Comparison of ENCODE assay signal across 27 cellular contexts in the genomic region with DNA sequence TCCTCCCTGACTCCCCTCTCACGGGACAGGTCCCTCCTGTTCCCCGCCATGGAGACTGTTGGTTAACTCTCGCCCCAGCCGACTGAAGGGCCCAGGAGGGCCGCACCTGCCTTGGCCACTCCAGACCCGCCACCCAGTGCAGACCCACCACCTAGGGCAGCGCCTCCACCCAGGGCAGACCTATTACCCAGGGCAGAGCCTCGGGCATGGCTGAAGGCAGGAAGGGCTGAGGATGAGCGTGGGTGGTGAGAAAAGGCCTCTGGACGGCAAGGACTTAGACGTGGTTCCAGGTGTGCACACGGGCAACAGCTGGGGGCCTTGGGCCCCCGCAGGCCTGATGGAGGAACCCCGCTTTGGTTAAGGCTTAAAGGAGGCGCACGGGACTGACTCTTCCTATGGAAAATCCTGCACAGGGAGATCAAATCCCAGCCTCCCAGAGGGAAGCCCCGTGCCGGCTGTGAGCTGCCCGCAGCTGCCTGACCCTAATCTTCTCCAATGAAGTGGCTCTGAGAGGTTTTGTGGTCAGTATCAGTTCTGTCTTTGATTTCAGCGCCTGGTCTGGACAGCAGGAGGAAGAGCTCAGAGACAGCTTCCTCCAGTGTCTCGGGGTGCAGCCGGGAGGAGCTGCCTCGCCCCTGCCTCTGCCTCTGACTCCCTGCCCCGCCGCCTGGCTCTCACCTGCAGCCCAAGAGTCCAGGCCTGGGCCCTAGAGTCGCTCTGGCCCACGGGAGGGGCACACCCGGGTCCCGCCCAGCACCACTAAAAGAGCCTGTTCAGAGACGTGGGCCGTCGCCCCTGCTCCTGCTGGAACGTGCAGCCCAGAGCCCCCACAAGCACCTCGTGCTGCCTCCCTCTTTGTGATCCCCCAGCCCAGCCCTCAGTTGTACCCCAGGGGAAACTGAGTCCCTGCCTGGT. TPM values are rescaled to one million over a fixed set of nuclear protein-coding genes. Genes with fewer than 3 reads are reported as not detected.
"Had no signal": no experiment of that assay in that cellular context is flagged by ENCODE, and none has a peak within 500 bp of the region (broad histone marks: within the 10 kb centered on the region; RNA-seq: fewer than 3 reads in every experiment).

No MANE protein-coding gene starts in this region.

- FAIRE-seq: kidney had no signal

- H3K36me3 ChIP-seq: esophagus squamous epithelium, prostate gland, sigmoid colon, tibial nerve, upper lobe of right lung, vagina had no signal

- H3K27me3 ChIP-seq: hepatocyte, testis, vagina had no signal

- H2AFZ ChIP-seq: hepatocyte, parathyroid adenoma had no signal

- H3K4me3 ChIP-seq: esophagus squamous epithelium, hepatocyte, lung, prostate gland, sigmoid colon, skin epidermis, testis, tibial nerve, upper lobe of right lung, vagina had no signal

- DNase-seq: dermis blood vessel endothelial cell; esophagus squamous epithelium; foreskin fibroblast; kidney; left colon; left ventricle myocardium superior; mesenchymal stem cell; midbrain; naive B cell; sigmoid colon; stimulated activated CD4-positive, alpha-beta T cell treated with anti-CD3 and anti-CD28 coated beads, Interleukin-2, amount 100 ng/mL, for 24 hours; stimulated activated CD4-positive, alpha-beta T cell treated with anti-CD3 and anti-CD28 coated beads, Interleukin-4, amount 100 ng/mL, for 4 hours; stimulated activated naive B cell treated with anti-CD40 and anti-IgM and Interleukin-4, amounts not matched to agents 10 μg/mL and 1 μg/mL and 100 μg/mL, for 72 hours; stimulated activated naive CD8-positive, alpha-beta T cell treated with anti-CD3 and anti-CD28 coated beads, Interleukin-15, amount 100 ng/mL, for 72 hours; testis; upper lobe of right lung had no signal

- H3K9ac ChIP-seq: parathyroid adenoma had no signal

- H3K27ac ChIP-seq: esophagus squamous epithelium, hepatocyte, parathyroid adenoma, prostate gland, sigmoid colon, skin epidermis, testis, tibial nerve, upper lobe of right lung, vagina had no signal

- H3K4me2 ChIP-seq: hepatocyte had no signal

- ATAC-seq: left colon; left ventricle myocardium superior; stimulated activated naive B cell treated with anti-CD40 and anti-IgM and Interleukin-4, amounts not matched to agents 10 μg/mL and 1 μg/mL and 100 μg/mL, for 72 hours; stimulated activated naive CD8-positive, alpha-beta T cell treated with anti-CD3 and anti-CD28 coated beads, Interleukin-15, amount 100 ng/mL, for 72 hours; upper lobe of right lung had no signal

- H3K9me3 ChIP-seq: esophagus squamous epithelium, prostate gland, sigmoid colon, testis, tibial nerve, upper lobe of right lung, vagina had no signal

- H3K4me1 ChIP-seq: esophagus squamous epithelium, prostate gland, sigmoid colon, tibial nerve, upper lobe of right lung, vagina had no signal

- H3K79me2 ChIP-seq: hepatocyte, parathyroid adenoma had no signal

RNA-seq across cellular contexts. Expression of a gene that starts 12.1 kb away (rescaled TPM):
- total RNA-seq: dermis blood vessel endothelial cell, epithelial cell of proximal tubule, esophagus squamous epithelium, hepatocyte, left colon, omental fat pad, renal cortical epithelial cell, subcutaneous adipose tissue had no signal
